In the genomic region with DNA sequence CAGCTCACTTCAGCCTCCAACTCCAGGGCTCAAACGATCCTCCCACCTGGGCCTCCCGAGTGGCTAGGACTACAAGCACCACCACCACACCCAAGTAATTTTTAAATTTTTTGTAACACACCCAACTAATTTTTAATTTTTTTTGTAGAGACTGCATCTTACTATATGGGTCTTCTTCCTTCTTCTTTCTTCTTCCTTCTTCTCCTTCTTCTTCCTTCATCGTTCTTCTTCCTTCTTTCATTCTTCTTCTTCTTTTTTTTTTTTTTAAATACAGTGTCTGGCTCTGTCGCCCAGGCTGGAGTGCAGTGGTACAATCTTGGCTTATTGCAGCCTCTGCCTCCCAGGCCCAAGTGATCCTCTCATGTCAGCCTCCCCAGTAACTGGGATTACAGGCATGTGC, we compare ENCODE assay signal across 9 cellular contexts. TPM values are rescaled to one million over a fixed set of nuclear protein-coding genes. Genes with fewer than 3 reads are reported as not detected.
A peak's percentile ranks its signal among the peaks of the same experiment; 100 is the strongest.
DNase-seq lines count a peak whose midpoint lies in the region; ATAC-seq and TF ChIP-seq lines count a peak whose summit lies in the region.
"Had no signal": no experiment of that assay in that cellular context is flagged by ENCODE, and none has a peak within 500 bp of the region (broad histone marks: within the 10 kb centered on the region; RNA-seq: fewer than 3 reads in every experiment).

No MANE protein-coding gene starts in this region.

- intact Hi-C loops in HCT116 (cut with micrococcal nuclease), result loop anchor here (2.0 kb wide), 1 partner anchor 48 kb away; a partner anchor contains a TSS

- H3K4me3 ChIP-seq in HCT116 (replicated peaks in 1 of 2; ENCODE audit: low read depth in 1 of 2, low read length in 2 of 2) (peak overlapping the region; percentile 82 to 93), skeletal muscle tissue (ENCODE audit: low read length in 3 of 3) (peak overlapping the region in 2 of 3 donors; percentile 91 to 93)

- H3K9ac ChIP-seq in HCT116 (ENCODE audit: low read length), result peak overlapping the region; percentile 78
- H3K9ac ChIP-seq in skeletal muscle tissue (ENCODE audit: low read depth in 1 of 3, low read length in 3 of 3), result peak overlapping the region in 2 of 3 donors; percentile 93

- TF ChIP-seq POLR2A in HCT116 (IDR thresholded peaks at IDR 0.05; ENCODE audit: borderline replicate concordance, extremely low read depth, insufficient read depth, insufficient read length), result no peak

- RAD21 ChIA-PET in HCT116 (lab: Charles Lee; ENCODE audit: low non-redundant PET in 1 of 2, low total read pairs in 2 of 2, uncharacterized antibody in 2 of 2, unreplicated experiment in 2 of 2), result no interaction called here

- H3K36me3 ChIP-seq in HCT116 (ENCODE audit: control insufficient read depth in 1 of 2, insufficient read depth in 2 of 2, low read length in 2 of 2) (no peaks in the 10 kb centered on the region), skeletal muscle tissue (ENCODE audit: control insufficient read depth in 3 of 3, insufficient read depth in 3 of 3, low read length in 3 of 3) (peaks cover 0 to 3% (median 2%) of the 10 kb centered on the region in 3 donors)

- no peak for TF ChIP-seq CTCF in HCT116 (IDR thresholded peaks at IDR 0.05 in 2 of 3, conservative IDR thresholded peaks at IDR 0.05 in 1 of 3; ENCODE audit: borderline replicate concordance in 1 of 3, insufficient read depth in 1 of 3, low read depth in 2 of 3, low read length in 2 of 3)
- no peak for TF ChIP-seq CTCF in VCaP (conservative IDR thresholded peaks at IDR 0.05)
- no peak for TF ChIP-seq CTCF in foreskin keratinocyte (conservative IDR thresholded peaks at IDR 0.05)

- POLR2A ChIA-PET in HCT116 (lab: Charles Lee), result no interaction called here

- peak overlapping the region; percentile 75 for H3K4me2 ChIP-seq in HCT116 (ENCODE audit: low read length)

- H3K79me2 ChIP-seq in HCT116 (ENCODE audit: insufficient read depth, low read length), result no peaks in the 10 kb centered on the region

- no peaks in the 10 kb centered on the region for H3K9me2 ChIP-seq in HCT116 (ENCODE audit: insufficient read depth)

- ATAC-seq in HCT116 (no peak), foreskin keratinocyte (no peak), GM19467 (IDR thresholded peaks at IDR 0.05; ENCODE audit: unreplicated experiment) (no peak)

- no peak for TF ChIP-seq RAD21 in HCT116 (IDR thresholded peaks at IDR 0.05; ENCODE audit: low read depth)

- H2AFZ ChIP-seq in HCT116 (ENCODE audit: low read depth, low read length, poor library complexity, severe bottlenecking), result peak overlapping the region; percentile 83

- no peaks in the 10 kb centered on the region for H3K9me3 ChIP-seq in HCT116 (ENCODE audit: control insufficient read depth in 1 of 2, insufficient read depth in 1 of 2, low read depth in 1 of 2, low read length in 2 of 2)
- no peaks in the 10 kb centered on the region for H3K9me3 ChIP-seq in skeletal muscle tissue (ENCODE audit: control insufficient read depth in 3 of 3, low read length in 3 of 3)

- peaks cover 12 to 15% of the 10 kb centered on the region in 2 experiments for H3K4me1 ChIP-seq in HCT116 (ENCODE audit: control insufficient read depth in 1 of 2, insufficient read depth in 2 of 2, low read length in 2 of 2)
- peaks cover 11% of the 10 kb centered on the region for H3K4me1 ChIP-seq in foreskin keratinocyte
- H3K4me1 ChIP-seq in skeletal muscle tissue (ENCODE audit: control insufficient read depth in 3 of 3, insufficient read depth in 3 of 3, low read length in 3 of 3), result peaks cover 7 to 14% (median 9%) of the 10 kb centered on the region in 3 donors

- CTCF ChIA-PET in HCT116 (lab: Charles Lee), result no interaction called here

- H3K27ac ChIP-seq in HCT116 (ENCODE audit: low read depth, low read length) (peak overlapping the region; percentile 86), VCaP (peak overlapping the region; percentile 85), foreskin keratinocyte (peak overlapping the region; percentile 91), skeletal muscle tissue (ENCODE audit: low read depth, low read length) (peak overlapping the region; percentile 96)

- H4K20me1 ChIP-seq in HCT116 (ENCODE audit: insufficient read depth), result no peaks in the 10 kb centered on the region

- H3K27me3 ChIP-seq in HCT116 (ENCODE audit: insufficient read depth, low read length) (no peaks in the 10 kb centered on the region), foreskin keratinocyte (no peaks in the 10 kb centered on the region), skeletal muscle tissue (ENCODE audit: control insufficient read depth in 3 of 3, insufficient read depth in 3 of 3, low read length in 3 of 3) (no peaks in the 10 kb centered on the region)

- no TSS peak for BruUV-seq in HCT116 (replicated peaks; lab: Mats Ljungman, UMichigan)

- DNase-seq in HCT116 (ENCODE audit: low read depth, low spot score) (no peak), foreskin keratinocyte (no peak), SHP77 (lab: John Stamatoyannopoulos, UW) (no peak), SKM-1 treated with dmso at 0.1 percent for 144 hours (lab: John Stamatoyannopoulos, UW; ENCODE audit: unreplicated experiment) (no peak), medulla oblongata (ENCODE audit: extremely low spot score) (no peak)
- DNase-seq: stimulated activated CD4-positive, alpha-beta T cell treated with anti-CD3 and anti-CD28 coated beads, Interleukin-2, amount 100 ng/mL, for 48 hours had no signal

TF ChIP-seq in HCT116, 20 proteins besides CTCF, POLR2A, EP300 and RAD21:
- no peak for TF ChIP-seq YY1 (IDR thresholded peaks at IDR 0.05; ENCODE audit: extremely low read depth, insufficient replicate concordance, low read depth, low read length)
- TF ChIP-seq, protein P1, sequence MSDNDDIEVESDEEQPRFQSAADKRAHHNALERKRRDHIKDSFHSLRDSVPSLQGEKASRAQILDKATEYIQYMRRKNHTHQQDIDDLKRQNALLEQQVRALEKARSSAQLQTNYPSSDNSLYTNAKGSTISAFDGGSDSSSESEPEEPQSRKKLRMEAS (IDR thresholded peaks at IDR 0.05), result no peak
- TF ChIP-seq JUND (IDR thresholded peaks at IDR 0.05), result no peak
- no peak for TF ChIP-seq EGR1 (IDR thresholded peaks at IDR 0.05; ENCODE audit: low read depth)
- TF ChIP-seq POLR2AphosphoS5 (IDR thresholded peaks at IDR 0.05; ENCODE audit: low read depth, low read length), result no peak
- TF ChIP-seq ZFX (IDR thresholded peaks at IDR 0.05), result no peak
- TF ChIP-seq SRF (IDR thresholded peaks at IDR 0.05; ENCODE audit: low read depth), result no peak
- no peak for TF ChIP-seq FOSL1 (IDR thresholded peaks at IDR 0.05; ENCODE audit: low read depth)
- TF ChIP-seq CBX3 (IDR thresholded peaks at IDR 0.05; ENCODE audit: low read depth), result no peak
- TF ChIP-seq EZH2 (IDR thresholded peaks at IDR 0.05), result no peak
- TF ChIP-seq ZNF274 (IDR thresholded peaks at IDR 0.05; ENCODE audit: low read depth, low read length), result no peak
- TF ChIP-seq, protein P2, sequence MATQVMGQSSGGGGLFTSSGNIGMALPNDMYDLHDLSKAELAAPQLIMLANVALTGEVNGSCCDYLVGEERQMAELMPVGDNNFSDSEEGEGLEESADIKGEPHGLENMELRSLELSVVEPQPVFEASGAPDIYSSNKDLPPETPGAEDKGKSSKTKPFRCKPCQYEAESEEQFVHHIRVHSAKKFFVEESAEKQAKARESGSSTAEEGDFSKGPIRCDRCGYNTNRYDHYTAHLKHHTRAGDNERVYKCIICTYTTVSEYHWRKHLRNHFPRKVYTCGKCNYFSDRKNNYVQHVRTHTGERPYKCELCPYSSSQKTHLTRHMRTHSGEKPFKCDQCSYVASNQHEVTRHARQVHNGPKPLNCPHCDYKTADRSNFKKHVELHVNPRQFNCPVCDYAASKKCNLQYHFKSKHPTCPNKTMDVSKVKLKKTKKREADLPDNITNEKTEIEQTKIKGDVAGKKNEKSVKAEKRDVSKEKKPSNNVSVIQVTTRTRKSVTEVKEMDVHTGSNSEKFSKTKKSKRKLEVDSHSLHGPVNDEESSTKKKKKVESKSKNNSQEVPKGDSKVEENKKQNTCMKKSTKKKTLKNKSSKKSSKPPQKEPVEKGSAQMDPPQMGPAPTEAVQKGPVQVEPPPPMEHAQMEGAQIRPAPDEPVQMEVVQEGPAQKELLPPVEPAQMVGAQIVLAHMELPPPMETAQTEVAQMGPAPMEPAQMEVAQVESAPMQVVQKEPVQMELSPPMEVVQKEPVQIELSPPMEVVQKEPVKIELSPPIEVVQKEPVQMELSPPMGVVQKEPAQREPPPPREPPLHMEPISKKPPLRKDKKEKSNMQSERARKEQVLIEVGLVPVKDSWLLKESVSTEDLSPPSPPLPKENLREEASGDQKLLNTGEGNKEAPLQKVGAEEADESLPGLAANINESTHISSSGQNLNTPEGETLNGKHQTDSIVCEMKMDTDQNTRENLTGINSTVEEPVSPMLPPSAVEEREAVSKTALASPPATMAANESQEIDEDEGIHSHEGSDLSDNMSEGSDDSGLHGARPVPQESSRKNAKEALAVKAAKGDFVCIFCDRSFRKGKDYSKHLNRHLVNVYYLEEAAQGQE (IDR thresholded peaks at IDR 0.05; ENCODE audit: low read depth), result no peak
- TF ChIP-seq, protein P3, sequence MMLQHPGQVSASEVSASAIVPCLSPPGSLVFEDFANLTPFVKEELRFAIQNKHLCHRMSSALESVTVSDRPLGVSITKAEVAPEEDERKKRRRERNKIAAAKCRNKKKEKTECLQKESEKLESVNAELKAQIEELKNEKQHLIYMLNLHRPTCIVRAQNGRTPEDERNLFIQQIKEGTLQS (IDR thresholded peaks at IDR 0.05), result no peak
- TF ChIP-seq ELF1 (IDR thresholded peaks at IDR 0.05; ENCODE audit: borderline replicate concordance, low read depth), result no peak
- TF ChIP-seq SP1 (IDR thresholded peaks at IDR 0.05; ENCODE audit: low read depth), result no peak
- no peak for TF ChIP-seq EZH2phosphoT487 (IDR thresholded peaks at IDR 0.05; ENCODE audit: borderline replicate concordance)
- no peak for TF ChIP-seq SIN3A (IDR thresholded peaks at IDR 0.05; ENCODE audit: low read depth)
TF ChIP-seq in HCT116: peak in this region for 0.

RNA-seq across cellular contexts. Expression of a gene that starts 1.0 kb away (rescaled TPM):
- total RNA-seq in HCT116 (2021; ENCODE audit: unreplicated experiment), result 11.3 TPM
- polyA plus RNA-seq in HCT116 (2012), result 5.7 and 8.2 TPM in 2 replicates
- total RNA-seq in foreskin keratinocyte, result 17.5 and 17.8 TPM in 2 replicates
- 8.3 and 9.4 TPM in 2 replicates for polyA plus RNA-seq in foreskin keratinocyte
- 18.3 TPM for total RNA-seq in skeletal muscle tissue

RNA-seq across cellular contexts. Expression of a gene that starts 48.0 kb away (rescaled TPM):
- total RNA-seq in HCT116 (2021; ENCODE audit: unreplicated experiment) (13.4 TPM), foreskin keratinocyte (12.4 and 15.0 TPM in 2 replicates), skeletal muscle tissue (20.4 TPM)
- 7.4 and 7.7 TPM in 2 replicates for polyA plus RNA-seq in HCT116 (2012)
- polyA plus RNA-seq in foreskin keratinocyte, result 3.9 and 4.0 TPM in 2 replicates
